14 cellular contexts compared by ENCODE assay signal in the genomic region with DNA sequence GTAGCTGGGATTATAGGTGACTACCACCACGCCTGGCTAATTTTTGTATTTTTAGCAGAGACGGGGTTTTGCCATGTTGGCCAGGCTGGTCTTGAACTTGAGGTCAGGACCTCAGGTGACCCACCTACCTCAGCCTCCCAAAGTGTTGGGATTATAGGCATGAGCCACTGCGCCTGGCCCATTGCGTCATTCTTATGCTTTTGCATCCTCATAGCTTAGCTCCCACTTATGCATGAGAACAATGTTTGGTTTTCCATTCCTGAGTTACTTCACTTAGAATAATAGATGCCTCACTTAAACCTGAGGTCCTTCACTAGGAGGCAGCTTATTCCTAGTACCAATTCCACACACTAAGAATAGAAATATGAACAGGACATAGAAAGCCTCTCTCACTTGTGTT. TPM values are rescaled to one million over a fixed set of nuclear protein-coding genes. Genes with fewer than 3 reads are reported as not detected.
"Had no signal": no experiment of that assay in that cellular context is flagged by ENCODE, and none has a peak within 500 bp of the region (broad histone marks: within the 10 kb centered on the region; RNA-seq: fewer than 3 reads in every experiment).

No MANE protein-coding gene starts in this region.

RNA-seq across cellular contexts. Expression of a gene that starts 11.9 kb away (rescaled TPM):
- total RNA-seq: activated B cell treated with CpG ODN at 0.5 μM for 24 hours; activated CD4-positive, alpha-beta memory T cell treated with anti-CD3 and anti-CD28 coated beads for 36 hours; activated CD4-positive, alpha-beta memory T cell treated with anti-CD3 and anti-CD28 coated beads, Interleukin-2, amount 10 ng/mL, durations not matched to agents 7 days and 5 days; activated CD4-positive, alpha-beta T cell treated with anti-CD3 and anti-CD28 coated beads for 36 hours; activated CD4-positive, alpha-beta T cell treated with anti-CD3 and anti-CD28 coated beads, Interleukin-2, amount 10 ng/mL, durations not matched to agents 24 days and 14 days; activated CD4-positive, alpha-beta T cell treated with anti-CD3 and anti-CD28 coated beads, Interleukin-2, amount 10 ng/mL, durations not matched to agents 7 days and 5 days; activated CD8-positive, alpha-beta memory T cell treated with anti-CD3 and anti-CD28 coated beads for 36 hours; activated CD8-positive, alpha-beta memory T cell treated with anti-CD3 and anti-CD28 coated beads, Interleukin-2, amount 10 ng/mL, durations not matched to agents 7 days and 5 days; activated CD8-positive, alpha-beta T cell treated with anti-CD3 and anti-CD28 coated beads for 36 hours; activated CD8-positive, alpha-beta T cell treated with anti-CD3 and anti-CD28 coated beads, Interleukin-2, amount 10 ng/mL, durations not matched to agents 7 days and 5 days; T-cell; T-helper 1 cell treated with Interleukin-12 subunit alpha and Interleukin-12 subunit beta and Interleukin-4 antibody, amounts not matched to agents 30 ng/mL and 1 ng/mL, for 36 hours; T-helper 17 cell; T-helper 2 cell treated with Interferon-gamma antibody and Interleukin-4, amounts not matched to agents 100 ng/mL and 5 ng/mL, for 36 hours had no signal
